In genomic region chr1:162541619-162542141, GRCh38 we compare ENCODE assay signal across 1 cellular context.
TF ChIP-seq lines count a peak whose summit lies in the region.

No MANE protein-coding gene starts in this region.

TF ChIP-seq in IMR-90, 13 proteins besides CTCF, POLR2A, EP300 and RAD21 (continued from another document):
- TF ChIP-seq, protein P1, sequence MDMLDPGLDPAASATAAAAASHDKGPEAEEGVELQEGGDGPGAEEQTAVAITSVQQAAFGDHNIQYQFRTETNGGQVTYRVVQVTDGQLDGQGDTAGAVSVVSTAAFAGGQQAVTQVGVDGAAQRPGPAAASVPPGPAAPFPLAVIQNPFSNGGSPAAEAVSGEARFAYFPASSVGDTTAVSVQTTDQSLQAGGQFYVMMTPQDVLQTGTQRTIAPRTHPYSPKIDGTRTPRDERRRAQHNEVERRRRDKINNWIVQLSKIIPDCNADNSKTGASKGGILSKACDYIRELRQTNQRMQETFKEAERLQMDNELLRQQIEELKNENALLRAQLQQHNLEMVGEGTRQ (IDR thresholded peaks at IDR 0.05; ENCODE audit: low read depth, low read length): no peak
- TF ChIP-seq CEBPB (IDR thresholded peaks at IDR 0.05; ENCODE audit: low read depth, low read length) (peak; percentile 89), MAZ (IDR thresholded peaks at IDR 0.05; ENCODE audit: borderline replicate concordance, low read depth, low read length) (peak; percentile 38; the same call in 1 of the 2 replicates), RFX5 (IDR thresholded peaks at IDR 0.05; ENCODE audit: low read depth, low read length) (0 out of 2 replicates have a peak, but pooled peaks have one; percentile 17)
